ENCODE assay signal across 1 cellular context in genomic region chr2:96241901-96242611, GRCh38.
TF ChIP-seq lines count a peak whose summit lies in the region.

No MANE protein-coding gene starts in this region.

TF ChIP-seq in WTC11, 78 proteins besides CTCF, POLR2A, EP300 and RAD21 (continued from another document):
- no peak for TF ChIP-seq PRDM15 (CRISPR knock-in tag; IDR thresholded peaks at IDR 0.05)
- TF ChIP-seq SMAD4 (CRISPR knock-in tag; IDR thresholded peaks at IDR 0.05), result no peak
- TF ChIP-seq SOX15 (CRISPR knock-in tag; IDR thresholded peaks at IDR 0.05), result no peak
- no peak for TF ChIP-seq TEAD1 (CRISPR knock-in tag; IDR thresholded peaks at IDR 0.05)
